Comparison of ENCODE assay signal across 25 cellular contexts in genomic region chr12:54558311-54558710, GRCh38. TPM values are rescaled to one million over a fixed set of nuclear protein-coding genes. Genes with fewer than 3 reads are reported as not detected.
"Had no signal": no experiment of that assay in that cellular context is flagged by ENCODE, and none has a peak within 500 bp of the region (broad histone marks: within the 10 kb centered on the region; RNA-seq: fewer than 3 reads in every experiment).

No MANE protein-coding gene starts in this region.

- H2AFZ ChIP-seq: hepatocyte, neural progenitor cell had no signal

- H3K9ac ChIP-seq: neural progenitor cell had no signal

- H3K4me3 ChIP-seq: heart right ventricle, hepatocyte, left ventricle myocardium inferior, lung, neural progenitor cell, pancreas, psoas muscle, right lobe of liver, skin epidermis, suprapubic skin, tibial nerve, uterus had no signal

- H3K36me3 ChIP-seq: heart right ventricle, left ventricle myocardium inferior, neural progenitor cell, pancreas, right lobe of liver, suprapubic skin, tibial nerve, uterus had no signal

- H3K4me2 ChIP-seq: hepatocyte, neural progenitor cell had no signal

- H3K4me1 ChIP-seq: pancreas, psoas muscle, right lobe of liver, uterus had no signal

- DNase-seq: heart right ventricle; islet precursor cell; left ventricle myocardium inferior; mesendoderm; midbrain; naive B cell; natural killer cell; nephron progenitor cell; pancreas; psoas muscle; right lobe of liver; stimulated activated CD4-positive, alpha-beta T cell treated with anti-CD3 and anti-CD28 coated beads, Interleukin-12 subunit alpha, Interleukin-12 subunit beta, amount 100 ng/mL, for 4 hours; stimulated activated CD4-positive, alpha-beta T cell treated with anti-CD3 and anti-CD28 coated beads, Interleukin-15, amount 100 ng/mL, for 24 hours; stimulated activated CD4-positive, alpha-beta T cell treated with anti-CD3 and anti-CD28 coated beads, Interleukin-2, amount 100 ng/mL, for 24 hours; stimulated activated CD4-positive, alpha-beta T cell treated with anti-CD3 and anti-CD28 coated beads, Interleukin-4, amount 100 ng/mL, for 1 hour; stimulated activated naive B cell treated with anti-CD40 and anti-IgM and Interleukin-4, amounts not matched to agents 10 μg/mL and 1 μg/mL and 100 μg/mL, for 72 hours; stimulated activated naive CD8-positive, alpha-beta T cell treated with anti-CD3 and anti-CD28 coated beads, Interleukin-15, Interleukin-2, amounts not matched to agents 100 U/mL and 50 U/mL, for 24 hours; uterus had no signal

- H3K27me3 ChIP-seq: pancreas, right lobe of liver, uterus had no signal

- H3K27ac ChIP-seq: heart right ventricle, hepatocyte, left ventricle myocardium inferior, neural progenitor cell, pancreas, psoas muscle, right lobe of liver, skin epidermis, suprapubic skin, tibial nerve, uterus had no signal

- H3K9me3 ChIP-seq: heart right ventricle, left ventricle myocardium inferior, pancreas, psoas muscle, right lobe of liver, suprapubic skin, tibial nerve, uterus had no signal

- ATAC-seq: heart right ventricle; natural killer cell; pancreas; psoas muscle; right lobe of liver; stimulated activated naive B cell treated with anti-CD40 and anti-IgM and Interleukin-4, amounts not matched to agents 10 μg/mL and 1 μg/mL and 100 μg/mL, for 72 hours; stimulated activated naive CD8-positive, alpha-beta T cell treated with anti-CD3 and anti-CD28 coated beads, Interleukin-15, Interleukin-2, amounts not matched to agents 100 U/mL and 50 U/mL, for 24 hours had no signal

RNA-seq across cellular contexts. Expression of gene PDE1B, which starts 8.9 kb away (rescaled TPM):
- total RNA-seq: osteoblast had no signal
- polyA plus RNA-seq: hepatocyte had no signal

RNA-seq across cellular contexts. Expression of gene PPP1R1A, which starts 30.1 kb away (rescaled TPM):
- total RNA-seq: natural killer cell had no signal
